ENCODE assay signal across 14 cellular contexts in genomic region chr2:19932928-19933327, GRCh38. TPM values are rescaled to one million over a fixed set of nuclear protein-coding genes. Genes with fewer than 3 reads are reported as not detected.
A peak's percentile ranks its signal among the peaks of the same experiment; 100 is the strongest.
DNase-seq lines count a peak whose midpoint lies in the region; ATAC-seq, FAIRE-seq and TF ChIP-seq lines count a peak whose summit lies in the region.
"Had no signal": no experiment of that assay in that cellular context is flagged by ENCODE, and none has a peak within 500 bp of the region (broad histone marks: within the 10 kb centered on the region; RNA-seq: fewer than 3 reads in every experiment).

No MANE protein-coding gene starts in this region.

- no peak for FAIRE-seq in HepG2 (lab: Jason Lieb, UNC)

- no peaks in the 10 kb centered on the region for H4K20me1 ChIP-seq in HepG2 (ENCODE audit: insufficient read depth, low read length)

- TF ChIP-seq RAD21 in HepG2 (CRISPR knock-in tag; IDR thresholded peaks at IDR 0.05), result no peak

- no peak for DNase-seq in HepG2 (ENCODE audit: low spot score)
- DNase-seq in right lobe of liver, result no peak
- DNase-seq in dermis blood vessel endothelial cell, result peak; percentile 62
- no peak for DNase-seq in stimulated activated naive CD8-positive, alpha-beta T cell treated with anti-CD3 and anti-CD28 coated beads, Interleukin-15, Interleukin-2, amounts not matched to agents 100 U/mL and 50 U/mL, for 24 hours
- no peak for DNase-seq in NCI-H510A (lab: John Stamatoyannopoulos, UW)
- DNase-seq in GDM1 (lab: John Stamatoyannopoulos, UW), result no peak
- DNase-seq: activated B cell treated with CpG ODN at 0.5 μM for 24 hours; activated T-cell treated with anti-CD3 and anti-CD28 coated beads, Interleukin-2, amount 50 U/mL, for 72 hours; MV-4-11; NCI-H510A treated with DMSO at 0.1 percent for 48 hours; sigmoid colon; tibial artery had no signal

- CTCF ChIA-PET in HepG2 (lab: Yijun Ruan, JAX; ENCODE audit: low intra/inter-chr PET ratio, low total read pairs), result no interaction called here

- H3K36me3 ChIP-seq in HepG2 (replicated peaks in 1 of 2; ENCODE audit: control insufficient read depth in 1 of 2, insufficient read depth in 2 of 2, low read length in 2 of 2) (peaks cover 9 to 50% of the 10 kb centered on the region in 2 experiments), right lobe of liver (peaks cover 0 to 6% (median 0%) of the 10 kb centered on the region in 4 donors)

- no peaks in the 10 kb centered on the region for H3K79me2 ChIP-seq in HepG2 (ENCODE audit: insufficient read depth, low read length)

- no peak for TF ChIP-seq EP300 in HepG2 (IDR thresholded peaks at IDR 0.05; ENCODE audit: low read depth in 2 of 2, low read length in 2 of 2)
- no peak for TF ChIP-seq EP300 in HepG2 (CRISPR knock-in tag; IDR thresholded peaks at IDR 0.05; ENCODE audit: borderline replicate concordance)

- H3K4me1 ChIP-seq in HepG2 (ENCODE audit: insufficient read depth, low read length) (peaks cover 26% of the 10 kb centered on the region), right lobe of liver (no peaks in the 10 kb centered on the region)
- H3K4me1 ChIP-seq: sigmoid colon had no signal

- ATAC-seq in HepG2, result peak; percentile 35; the same call in 1 of the 3 replicates
- ATAC-seq in right lobe of liver, result no peak
- peak; percentile 18 for ATAC-seq in HG03378 (IDR thresholded peaks at IDR 0.05; ENCODE audit: unreplicated experiment)
- ATAC-seq in GM19023 (IDR thresholded peaks at IDR 0.05; ENCODE audit: unreplicated experiment), result no peak
- ATAC-seq in stimulated activated naive CD8-positive, alpha-beta T cell treated with anti-CD3 and anti-CD28 coated beads, Interleukin-15, Interleukin-2, amounts not matched to agents 100 U/mL and 50 U/mL, for 24 hours, result no peak
- ATAC-seq: activated T-cell treated with anti-CD3 and anti-CD28 coated beads, Interleukin-2, amount 50 U/mL, for 72 hours had no signal

- H3K4me3 ChIP-seq in HepG2 (replicated peaks in 1 of 3; ENCODE audit: insufficient read depth in 1 of 3, low read depth in 2 of 3, low read length in 3 of 3) (no peak overlapping the region), right lobe of liver (no peak overlapping the region)
- H3K4me3 ChIP-seq: sigmoid colon, tibial artery had no signal

- TF ChIP-seq POLR2A in HepG2 (IDR thresholded peaks at IDR 0.05; ENCODE audit: insufficient read depth in 1 of 2, low read depth in 2 of 2, low read length in 2 of 2) (no peak), right lobe of liver (IDR thresholded peaks at IDR 0.05) (no peak)

- H3K9ac ChIP-seq in HepG2 (ENCODE audit: insufficient read depth, low read depth, low read length), result peak overlapping the region; percentile 43; the same call in 1 of the 2 replicates

- no TSS peak for BruUV-seq in HepG2 (replicated peaks; lab: Mats Ljungman, UMichigan)

- 96% methylated on average over 2 of the region's 2 CpGs for WGBS in HepG2 (ENCODE audit: low lambda C conversion rate)
- WGBS in right lobe of liver (ENCODE audit: insufficient coverage, low coverage, low lambda C conversion rate, missing lambda C conversion rate), result 79% methylated on average over 2 of the region's 2 CpGs

- in situ Hi-C loops in HepG2 (cut with HindIII; ENCODE audit: extremely low pct_ligation_motif_present, low pct_unique_long_range_greater_than_20kb), result no loop called here

- H3K9me3 ChIP-seq in HepG2 (ENCODE audit: low read length), result peaks cover 10% of the 10 kb centered on the region
- no peaks in the 10 kb centered on the region for H3K9me3 ChIP-seq in right lobe of liver

- POLR2A ChIA-PET in HepG2 (lab: Yijun Ruan, JAX), result interaction anchor here (1.3 to 1.5 kb wide), 3 partner anchors 33 to 120 kb away, joined by 3 read pairs; partner anchors contain the start of gene LAPTM4A

- intact Hi-C loops in HepG2 (cut with micrococcal nuclease; ENCODE audit: unreplicated experiment), result no loop called here
- intact Hi-C loops in right lobe of liver (cut with DNase I), result no loop called here

- H3K27ac ChIP-seq in HepG2 (ENCODE audit: extremely low read length, insufficient read depth, low read length) (peak overlapping the region; percentile 61), right lobe of liver (no peak overlapping the region)
- H3K27ac ChIP-seq: sigmoid colon, tibial artery had no signal

- no peak overlapping the region for H2AFZ ChIP-seq in HepG2 (ENCODE audit: low read length)

- no peaks in the 10 kb centered on the region for H3K27me3 ChIP-seq in HepG2 (ENCODE audit: control insufficient read depth in 1 of 2, insufficient read depth in 2 of 2, low read length in 2 of 2)
- H3K27me3 ChIP-seq in right lobe of liver, result no peaks in the 10 kb centered on the region
- H3K27me3 ChIP-seq: sigmoid colon, tibial artery had no signal

- TF ChIP-seq CTCF in HepG2 (CRISPR knock-in tag; IDR thresholded peaks at IDR 0.05) (no peak), right lobe of liver (IDR thresholded peaks at IDR 0.05) (no peak)

- H3K4me2 ChIP-seq in HepG2 (ENCODE audit: low read depth, low read length), result peak overlapping the region; percentile 55; the same call in 1 of the 2 replicates

TF ChIP-seq in HepG2, 621 proteins besides CTCF, POLR2A, EP300 and RAD21 (continues in another document):
- no peak for TF ChIP-seq ZUFSP (CRISPR knock-in tag; IDR thresholded peaks at IDR 0.05; ENCODE audit: borderline replicate concordance)
- TF ChIP-seq KAT8 (CRISPR knock-in tag; IDR thresholded peaks at IDR 0.05), result no peak
- TF ChIP-seq ZNF274 (CRISPR knock-in tag; IDR thresholded peaks at IDR 0.05), result no peak
- TF ChIP-seq NAIF1 (CRISPR knock-in tag; IDR thresholded peaks at IDR 0.05; ENCODE audit: borderline replicate concordance), result no peak

RNA-seq across cellular contexts. Expression of gene TTC32, which starts 31.1 kb away (rescaled TPM):
- 18.5 and 21.6 TPM in 2 replicates for total RNA-seq in HepG2 (2016; rRNA removed; fragmentation: Illumina TruSeq; extraction: Trizol)
- total RNA-seq in HepG2 (2016; cell fraction: cytosol; rRNA removed; fragmentation: Illumina TruSeq; extraction: Trizol; ENCODE audit: low read depth), result 3.0 and 3.8 TPM in 2 replicates
- total RNA-seq in HepG2 (2016; cell fraction: insoluble cytoplasmic fraction; rRNA removed; fragmentation: Illumina TruSeq; extraction: Trizol), result 16.3 and 24.1 TPM in 2 replicates
- 6.2 and 7.0 TPM in 2 replicates for total RNA-seq in HepG2 (2016; cell fraction: membrane; rRNA removed; fragmentation: Illumina TruSeq; extraction: Trizol)
- total RNA-seq in HepG2 (2016; cell fraction: nucleus; rRNA removed; fragmentation: Illumina TruSeq; extraction: Trizol), result 45.3 and 49.4 TPM in 2 replicates
- 31.8 and 38.3 TPM in 2 replicates for polyA plus RNA-seq in HepG2 (2011; rRNA removed)
- 13.5 and 15.6 TPM in 2 replicates for polyA plus RNA-seq in HepG2 (2011; cell fraction: cytosol; rRNA removed)
- 66.0 and 79.3 TPM in 2 replicates for polyA plus RNA-seq in HepG2 (2011; cell fraction: nucleus; rRNA removed)
- 26.1 and 41.0 TPM in 2 replicates for polyA plus RNA-seq in HepG2 (2012)
- polyA plus RNA-seq in HepG2 (2016; cell fraction: cytosol; fragmentation: Illumina TruSeq; extraction: Trizol; ENCODE audit: low read depth), result 2.9 TPM in 2 replicates
- 21.5 and 26.4 TPM in 2 replicates for polyA plus RNA-seq in HepG2 (2016; cell fraction: insoluble cytoplasmic fraction; fragmentation: Illumina TruSeq; extraction: Trizol; ENCODE audit: low read depth)
- 5.4 and 6.1 TPM in 2 replicates for polyA plus RNA-seq in HepG2 (2016; cell fraction: membrane; fragmentation: Illumina TruSeq; extraction: Trizol; ENCODE audit: low read depth)
- polyA plus RNA-seq in HepG2 (2016; cell fraction: nucleus; fragmentation: Illumina TruSeq; extraction: Trizol; ENCODE audit: insufficient read depth, low read depth), result 65.4 and 67.3 TPM in 2 replicates
- polyA minus RNA-seq in HepG2 (2011; rRNA and poly(A)+ RNA removed; ENCODE audit: low replicate concordance), result 14.4 and 14.7 TPM in 2 replicates
- polyA minus RNA-seq in HepG2 (2011; cell fraction: cytosol; rRNA and poly(A)+ RNA removed), result 5.5 and 7.4 TPM in 2 replicates
- 107 and 122 TPM in 2 replicates for polyA minus RNA-seq in HepG2 (2011; cell fraction: nucleus; rRNA and poly(A)+ RNA removed)
- 1 to 10 TPM; 2.4 to 5.5 (median 3.8) TPM for total RNA-seq in right lobe of liver
- total RNA-seq in dermis blood vessel endothelial cell, result 8.1 and 9.4 TPM in 2 replicates

RNA-seq across cellular contexts. Expression of gene WDR35, which starts 57.0 kb away (rescaled TPM):
- total RNA-seq in HepG2 (2016; rRNA removed; fragmentation: Illumina TruSeq; extraction: Trizol) (19.6 and 26.6 TPM in 2 replicates), right lobe of liver (1 to 10 TPM; 1.2 to 3.3 (median 2.5) TPM), dermis blood vessel endothelial cell (8.7 and 10.5 TPM in 2 replicates)
- total RNA-seq in HepG2 (2016; cell fraction: cytosol; rRNA removed; fragmentation: Illumina TruSeq; extraction: Trizol; ENCODE audit: low read depth), result 2.4 and 2.8 TPM in 2 replicates
- 19.2 and 25.7 TPM in 2 replicates for total RNA-seq in HepG2 (2016; cell fraction: insoluble cytoplasmic fraction; rRNA removed; fragmentation: Illumina TruSeq; extraction: Trizol)
- 3.2 and 4.5 TPM in 2 replicates for total RNA-seq in HepG2 (2016; cell fraction: membrane; rRNA removed; fragmentation: Illumina TruSeq; extraction: Trizol)
- 30.6 and 31.4 TPM in 2 replicates for total RNA-seq in HepG2 (2016; cell fraction: nucleus; rRNA removed; fragmentation: Illumina TruSeq; extraction: Trizol)
- polyA plus RNA-seq in HepG2 (2011; rRNA removed), result 8.2 and 11.1 TPM in 2 replicates
- polyA plus RNA-seq in HepG2 (2011; cell fraction: cytosol; rRNA removed), result 2.8 and 4.0 TPM in 2 replicates
- polyA plus RNA-seq in HepG2 (2011; cell fraction: nucleus; rRNA removed), result 17.1 and 18.5 TPM in 2 replicates
- polyA plus RNA-seq in HepG2 (2012), result 6.4 and 8.8 TPM in 2 replicates
- 0.34 and 0.38 TPM in 2 replicates for polyA plus RNA-seq in HepG2 (2016; cell fraction: cytosol; fragmentation: Illumina TruSeq; extraction: Trizol; ENCODE audit: low read depth)
- 10.8 and 11.7 TPM in 2 replicates for polyA plus RNA-seq in HepG2 (2016; cell fraction: insoluble cytoplasmic fraction; fragmentation: Illumina TruSeq; extraction: Trizol; ENCODE audit: low read depth)
- polyA plus RNA-seq in HepG2 (2016; cell fraction: membrane; fragmentation: Illumina TruSeq; extraction: Trizol; ENCODE audit: low read depth), result 0.88 and 1.1 TPM in 2 replicates
- polyA plus RNA-seq in HepG2 (2016; cell fraction: nucleus; fragmentation: Illumina TruSeq; extraction: Trizol; ENCODE audit: insufficient read depth, low read depth), result 35.7 and 36.8 TPM in 2 replicates
- polyA minus RNA-seq in HepG2 (2011; rRNA and poly(A)+ RNA removed; ENCODE audit: low replicate concordance), result 4.9 and 7.4 TPM in 2 replicates
- polyA minus RNA-seq in HepG2 (2011; cell fraction: cytosol; rRNA and poly(A)+ RNA removed), result 7.1 and 7.9 TPM in 2 replicates
- 37.7 and 50.3 TPM in 2 replicates for polyA minus RNA-seq in HepG2 (2011; cell fraction: nucleus; rRNA and poly(A)+ RNA removed)

Comparison
In these comparisons a context has a peak if more than half of its experiments do, and no peak if none do; other contexts are left out.
1. ATAC-seq: peak in HepG2 (single experiment) and HG03378 (single experiment); none in right lobe of liver (0 of 4), GM19023 (single experiment) and stimulated activated naive CD8-positive, alpha-beta T cell treated with anti-CD3 and anti-CD28 coated beads, Interleukin-15, Interleukin-2, amounts not matched to agents 100 U/mL and 50 U/mL, for 24 hours (single experiment).